8 cellular contexts compared by ENCODE assay signal in the genomic region with DNA sequence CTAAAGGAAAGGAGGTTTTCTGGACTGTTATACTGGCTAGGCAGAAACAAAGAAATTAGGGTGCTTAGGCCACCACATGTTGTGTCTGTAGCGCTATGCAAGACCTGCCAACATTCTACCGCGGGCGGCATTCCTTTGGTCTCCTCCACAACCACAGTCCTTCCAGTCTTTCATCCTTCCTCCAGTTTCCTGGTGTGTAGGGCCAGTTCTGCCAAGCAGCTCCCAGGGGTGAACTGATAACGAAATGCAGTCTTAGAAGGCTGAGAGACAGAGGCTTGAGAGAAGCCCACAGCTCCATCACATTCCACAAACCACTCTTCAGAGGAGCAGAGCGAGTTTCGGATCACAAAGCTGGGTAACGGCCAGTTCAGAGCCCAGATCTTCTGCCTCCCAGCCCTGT. TPM values are rescaled to one million over a fixed set of nuclear protein-coding genes. Genes with fewer than 3 reads are reported as not detected.
DNase-seq lines count a peak whose midpoint lies in the region; ATAC-seq and TF ChIP-seq lines count a peak whose summit lies in the region.

No MANE protein-coding gene starts in this region.

- H2AFZ ChIP-seq in neural cell (ENCODE audit: low read depth, low read length): peak overlapping the region; percentile 41

- no peak for TF ChIP-seq RAD21 in neural cell (conservative IDR thresholded peaks at IDR 0.05)

- H3F3A ChIP-seq in neural cell (ENCODE audit: insufficient read depth, low read length, poor library complexity, severe bottlenecking): no peaks in the 10 kb centered on the region

- H4K20me1 ChIP-seq in neural cell (ENCODE audit: insufficient read depth): no peaks in the 10 kb centered on the region

- DNase-seq in Caco-2 (no peak), LHCN-M2 (ENCODE audit: low read depth) (peak; percentile 19), choroid plexus epithelial cell (ENCODE audit: low read depth) (peak; percentile 73), posterior vena cava (ENCODE audit: low spot score) (no peak), foreskin melanocyte (no peak)

- H3K4me3 ChIP-seq in Caco-2 (ENCODE audit: low read depth, low read length) (no peak overlapping the region), choroid plexus epithelial cell (ENCODE audit: low read depth, low read length) (peak overlapping the region; percentile 66), neural cell (ENCODE audit: low read length) (peak overlapping the region; percentile 70)

- H3K9ac ChIP-seq in neural cell (ENCODE audit: low read length): no peak overlapping the region

- H3K79me2 ChIP-seq in neural cell (replicated peaks; ENCODE audit: insufficient read depth, low read length): no peaks in the 10 kb centered on the region

- no peaks in the 10 kb centered on the region for H3K9me3 Mint-ChIP-seq in Caco-2 (ENCODE audit: unreplicated experiment)

- intact Hi-C loops in Caco-2 (cut with micrococcal nuclease; ENCODE audit: unreplicated experiment) (no loop called here), posterior vena cava (cut with DNase I) (no loop called here)

- TF ChIP-seq CTCF in Caco-2 (IDR thresholded peaks at IDR 0.05; ENCODE audit: insufficient read depth in 1 of 2, low read depth in 1 of 2, low read length in 1 of 2, severe bottlenecking in 1 of 2, unreplicated experiment in 1 of 2) (no peak), choroid plexus epithelial cell (conservative IDR thresholded peaks at IDR 0.05; ENCODE audit: low read depth, low read length) (no peak), neural cell (IDR thresholded peaks at IDR 0.05; ENCODE audit: poor library complexity, severe bottlenecking) (no peak)

- H3K27ac Mint-ChIP-seq in Caco-2 (ENCODE audit: unreplicated experiment): no peak overlapping the region

- no peak overlapping the region for H3K27ac ChIP-seq in neural cell (ENCODE audit: low read length)

- BruUV-seq in Caco-2 (replicated peaks; lab: Mats Ljungman, UMichigan): no TSS peak

- POLR2A ChIA-PET in Caco-2 (lab: Charles Lee): no interaction called here

- H3K9me2 ChIP-seq in neural cell (ENCODE audit: insufficient read depth, low read length): no peaks in the 10 kb centered on the region

- ATAC-seq in GM18907 (IDR thresholded peaks at IDR 0.05; ENCODE audit: unreplicated experiment): no peak
- ATAC-seq in HG02759 (IDR thresholded peaks at IDR 0.05; ENCODE audit: unreplicated experiment): no peak

- H3K36me3 ChIP-seq in Caco-2 (ENCODE audit: control insufficient read depth, insufficient read depth, low read length): no peaks in the 10 kb centered on the region
- H3K36me3 ChIP-seq in neural cell (ENCODE audit: insufficient read depth, low read length): no peaks in the 10 kb centered on the region

- H3K4me2 ChIP-seq in neural cell (ENCODE audit: low read length): no peak overlapping the region

- H3K36me3 Mint-ChIP-seq in Caco-2 (ENCODE audit: insufficient read depth, unreplicated experiment): no peaks in the 10 kb centered on the region

- H3K9me3 ChIP-seq in Caco-2 (no peaks in the 10 kb centered on the region), neural cell (ENCODE audit: low read length) (no peaks in the 10 kb centered on the region)

- H3K27me3 Mint-ChIP-seq in Caco-2 (ENCODE audit: insufficient read depth, unreplicated experiment): no peaks in the 10 kb centered on the region

- H3K27me3 ChIP-seq in Caco-2 (replicated peaks; ENCODE audit: control insufficient read depth, insufficient read depth, low read length) (no peaks in the 10 kb centered on the region), neural cell (ENCODE audit: insufficient read depth, low read depth, low read length) (no peaks in the 10 kb centered on the region)

- H3K4me1 Mint-ChIP-seq in Caco-2 (ENCODE audit: low read depth, unreplicated experiment): no peaks in the 10 kb centered on the region

- CTCF ChIA-PET in Caco-2 (lab: Charles Lee): interaction anchor here (1.0 kb wide), 1 partner anchor 50 kb away, joined by 4 read pairs; no protein-coding TSS in a partner anchor

- no peak for TF ChIP-seq EP300 in neural cell (conservative IDR thresholded peaks at IDR 0.05; ENCODE audit: poor library complexity, severe bottlenecking)

- no peaks in the 10 kb centered on the region for H3K4me1 ChIP-seq in Caco-2

- peak overlapping the region; percentile 44 for H3K4me3 Mint-ChIP-seq in Caco-2 (ENCODE audit: unreplicated experiment)

TF ChIP-seq in neural cell, 6 proteins besides CTCF, POLR2A, EP300 and RAD21:
- no peak for TF ChIP-seq SMC3 (conservative IDR thresholded peaks at IDR 0.05; ENCODE audit: poor library complexity)
- no peak for TF ChIP-seq MXI1 (conservative IDR thresholded peaks at IDR 0.05; ENCODE audit: poor library complexity, severe bottlenecking)
- no peak for TF ChIP-seq TAF1 (IDR thresholded peaks at IDR 0.05; ENCODE audit: low read depth)
- TF ChIP-seq POLR2AphosphoS5 (IDR thresholded peaks at IDR 0.05): no peak
- TF ChIP-seq, protein P1, sequence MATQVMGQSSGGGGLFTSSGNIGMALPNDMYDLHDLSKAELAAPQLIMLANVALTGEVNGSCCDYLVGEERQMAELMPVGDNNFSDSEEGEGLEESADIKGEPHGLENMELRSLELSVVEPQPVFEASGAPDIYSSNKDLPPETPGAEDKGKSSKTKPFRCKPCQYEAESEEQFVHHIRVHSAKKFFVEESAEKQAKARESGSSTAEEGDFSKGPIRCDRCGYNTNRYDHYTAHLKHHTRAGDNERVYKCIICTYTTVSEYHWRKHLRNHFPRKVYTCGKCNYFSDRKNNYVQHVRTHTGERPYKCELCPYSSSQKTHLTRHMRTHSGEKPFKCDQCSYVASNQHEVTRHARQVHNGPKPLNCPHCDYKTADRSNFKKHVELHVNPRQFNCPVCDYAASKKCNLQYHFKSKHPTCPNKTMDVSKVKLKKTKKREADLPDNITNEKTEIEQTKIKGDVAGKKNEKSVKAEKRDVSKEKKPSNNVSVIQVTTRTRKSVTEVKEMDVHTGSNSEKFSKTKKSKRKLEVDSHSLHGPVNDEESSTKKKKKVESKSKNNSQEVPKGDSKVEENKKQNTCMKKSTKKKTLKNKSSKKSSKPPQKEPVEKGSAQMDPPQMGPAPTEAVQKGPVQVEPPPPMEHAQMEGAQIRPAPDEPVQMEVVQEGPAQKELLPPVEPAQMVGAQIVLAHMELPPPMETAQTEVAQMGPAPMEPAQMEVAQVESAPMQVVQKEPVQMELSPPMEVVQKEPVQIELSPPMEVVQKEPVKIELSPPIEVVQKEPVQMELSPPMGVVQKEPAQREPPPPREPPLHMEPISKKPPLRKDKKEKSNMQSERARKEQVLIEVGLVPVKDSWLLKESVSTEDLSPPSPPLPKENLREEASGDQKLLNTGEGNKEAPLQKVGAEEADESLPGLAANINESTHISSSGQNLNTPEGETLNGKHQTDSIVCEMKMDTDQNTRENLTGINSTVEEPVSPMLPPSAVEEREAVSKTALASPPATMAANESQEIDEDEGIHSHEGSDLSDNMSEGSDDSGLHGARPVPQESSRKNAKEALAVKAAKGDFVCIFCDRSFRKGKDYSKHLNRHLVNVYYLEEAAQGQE (IDR thresholded peaks at IDR 0.05; ENCODE audit: borderline replicate concordance): no peak
- no peak for TF ChIP-seq EZH2 (IDR thresholded peaks at IDR 0.05; ENCODE audit: borderline replicate concordance, insufficient read depth, low read length, poor library complexity, severe bottlenecking)

RNA-seq across cellular contexts. Expression of a gene that starts 19.5 kb away (rescaled TPM):
- total RNA-seq in Caco-2 (2022) (37.7 and 41.5 TPM in 2 replicates), LHCN-M2 (2014; rRNA removed) (53.8 and 72.9 TPM in 2 replicates), posterior vena cava (10 to 100 TPM; 35.7 to 55.2 TPM)
- 44.5 TPM for polyA plus RNA-seq in LHCN-M2 (2012)
- 99.8 and 133 TPM in 2 replicates for polyA plus RNA-seq in neural cell
- 49.5 and 49.9 TPM in 2 replicates for polyA minus RNA-seq in neural cell

RNA-seq across cellular contexts. Expression of a gene that starts 25.6 kb away (rescaled TPM):
- total RNA-seq in Caco-2 (2022): 31.1 and 34.7 TPM in 2 replicates
- 78.2 and 84.9 TPM in 2 replicates for total RNA-seq in LHCN-M2 (2014; rRNA removed)
- 30.6 TPM for polyA plus RNA-seq in LHCN-M2 (2012)
- polyA plus RNA-seq in neural cell: 106 and 130 TPM in 2 replicates
- polyA minus RNA-seq in neural cell: 109 and 112 TPM in 2 replicates
- total RNA-seq in posterior vena cava: 10 to 100 TPM; 42.2 to 48.6 TPM

RNA-seq across cellular contexts. Expression of a gene that starts 40.6 kb away (rescaled TPM):
- total RNA-seq in Caco-2 (2022) (0.23 TPM in 1 of 2 replicates, not detected in the other), LHCN-M2 (2014; rRNA removed) (0.13 TPM in 1 of 2 replicates, not detected in the other), posterior vena cava (not detected)
- 0.16 TPM for polyA plus RNA-seq in LHCN-M2 (2012)
- 0.26 and 0.64 TPM in 2 replicates for polyA plus RNA-seq in neural cell
- polyA minus RNA-seq in neural cell: 0.58 and 1.9 TPM in 2 replicates

Comparison
In these comparisons a context has a peak if more than half of its experiments do, and no peak if none do; other contexts are left out.
1. DNase-seq: peak in LHCN-M2 (single experiment) and choroid plexus epithelial cell (single experiment); none in Caco-2 (0 of 2), posterior vena cava (single experiment) and foreskin melanocyte (single experiment).